Comparison of ENCODE assay signal across 17 cellular contexts in genomic region chr22:35343664-35344550, GRCh38.
"Had no signal": no experiment of that assay in that cellular context is flagged by ENCODE, and none has a peak within 500 bp of the region (broad histone marks: within the 10 kb centered on the region; RNA-seq: fewer than 3 reads in every experiment).

No MANE protein-coding gene starts in this region.

- H3K4me1 ChIP-seq: sigmoid colon had no signal

- ATAC-seq: activated naive CD4-positive, alpha-beta T cell treated with anti-CD3 and anti-CD28 coated beads, Interleukin-2, amount 50 U/mL, for 72 hours; left cardiac atrium; stimulated activated memory B cell treated with anti-CD40 and anti-IgM and Interleukin-4, amounts not matched to agents 10 μg/mL and 1 μg/mL and 100 μg/mL, for 72 hours had no signal

- H3K27ac ChIP-seq: cardiac muscle cell, sigmoid colon, thoracic aorta had no signal

- DNase-seq: activated CD4-positive, alpha-beta T cell treated with anti-CD3 and anti-CD28 coated beads, Interleukin-2, amount 50 U/mL, for 1 hour; activated CD8-positive, alpha-beta memory T cell treated with anti-CD3 and anti-CD28 coated beads for 24 hours; activated CD8-positive, alpha-beta memory T cell treated with anti-CD3 and anti-CD28 coated beads, Interleukin-2, amount 50 U/mL, for 48 hours; activated gamma-delta T cell treated with Interleukin-2 at 50 U/mL for 16 hours; activated T-cell treated with anti-CD3 and anti-CD28 coated beads, Interleukin-2, amount 50 U/mL, for 48 hours; amniotic stem cell; effector CD8-positive, alpha-beta T cell; left cardiac atrium; sigmoid colon; spleen; stimulated activated CD4-positive, alpha-beta T cell treated with anti-CD3 and anti-CD28 coated beads, Interleukin-4, amount 100 ng/mL, for 4 hours; T-helper 1 cell; T-helper 9 cell had no signal

- H3K27me3 ChIP-seq: cardiac muscle cell, sigmoid colon, spleen had no signal

- H3K4me3 ChIP-seq: cardiac muscle cell, sigmoid colon, spleen, thoracic aorta had no signal

- H3K9me3 ChIP-seq: sigmoid colon, spleen, thoracic aorta had no signal
